9 cellular contexts compared by ENCODE assay signal in the genomic region with DNA sequence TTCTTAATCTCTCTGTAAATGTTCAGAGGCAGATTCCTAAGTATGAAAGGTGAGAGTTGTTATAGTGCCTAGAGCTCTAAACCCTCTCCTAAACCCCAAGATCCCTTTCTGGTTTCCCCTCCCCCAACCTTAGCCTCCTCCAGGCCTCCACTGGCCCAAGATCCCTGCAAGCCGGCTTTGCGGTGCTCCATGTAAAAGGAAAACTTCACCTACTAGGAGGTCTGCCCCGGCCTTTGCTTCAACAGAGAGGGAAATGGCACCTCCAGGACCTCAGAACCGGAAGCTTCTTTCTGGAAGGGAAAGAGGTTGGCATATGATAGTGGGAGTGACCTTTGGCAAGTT. TPM values are rescaled to one million over a fixed set of nuclear protein-coding genes. Genes with fewer than 3 reads are reported as not detected.
DNase-seq lines count a peak whose midpoint lies in the region; ATAC-seq and TF ChIP-seq lines count a peak whose summit lies in the region.
"Had no signal": no experiment of that assay in that cellular context is flagged by ENCODE, and none has a peak within 500 bp of the region (broad histone marks: within the 10 kb centered on the region; RNA-seq: fewer than 3 reads in every experiment).

No MANE protein-coding gene starts in this region.

- H3K36me3 ChIP-seq in right atrium auricular region (peaks cover 20% of the 10 kb centered on the region), breast epithelium (no peaks in the 10 kb centered on the region), mucosa of rectum (ENCODE audit: control insufficient read depth in 2 of 2, insufficient read depth in 2 of 2, low read length in 2 of 2) (peaks cover 30 to 36% of the 10 kb centered on the region in 2 donors), vagina (peaks cover 0 to 8% of the 10 kb centered on the region in 2 donors)

- intact Hi-C loops in Right ventricle myocardium superior (cut with DNase I) (loop anchor here (2.0 to 10.0 kb wide), 2 partner anchors 65 to 219 kb away; no protein-coding TSS in a partner anchor), breast epithelium (cut with DNase I; ENCODE audit: low total_unique reads) (loop anchor here (10.0 kb wide), 1 partner anchor 215 kb away; no protein-coding TSS in a partner anchor), vagina (cut with DNase I) (loop anchor here (5.0 to 10.0 kb wide), 4 partner anchors 115 to 288 kb away; a partner anchor contains a TSS)

- ATAC-seq in Right ventricle myocardium superior (ENCODE audit: poor library complexity), result no peak

- H3K4me3 ChIP-seq in right atrium auricular region (peak overlapping the region in 1 of 2 donors; percentile 80), breast epithelium (peak overlapping the region; percentile 71 to 95 (median 86)), mucosa of rectum (ENCODE audit: low read length in 2 of 2) (peak overlapping the region; percentile 79 to 86), vagina (peak overlapping the region; percentile 73 to 96)

- TF ChIP-seq CTCF in right atrium auricular region (IDR thresholded peaks at IDR 0.05), result no peak
- TF ChIP-seq CTCF in breast epithelium (IDR thresholded peaks at IDR 0.05), result no peak
- no peak for TF ChIP-seq CTCF in vagina (IDR thresholded peaks at IDR 0.05)

- peak overlapping the region; percentile 86 to 90 for H3K27ac ChIP-seq in right atrium auricular region
- H3K27ac ChIP-seq in breast epithelium, result peak overlapping the region; percentile 93 to 97
- H3K27ac ChIP-seq in mucosa of rectum (ENCODE audit: low read depth in 2 of 2, low read length in 2 of 2), result peak overlapping the region; percentile 91 to 93
- peak overlapping the region; percentile 95 for H3K27ac ChIP-seq in vagina
- H3K27ac ChIP-seq: SJCRH30 had no signal

- DNase-seq in right atrium auricular region (ENCODE audit: low spot score) (no peak), Right ventricle myocardium superior (no peak), breast epithelium (ENCODE audit: low spot score in 2 of 2) (no peak), vagina (ENCODE audit: extremely low spot score in 2 of 2) (no peak), GM03348 (ENCODE audit: low spot score) (no peak), NCI-H446 (lab: John Stamatoyannopoulos, UW) (no peak)
- DNase-seq in stimulated activated CD4-positive, alpha-beta T cell treated with anti-CD3 and anti-CD28 coated beads, Interleukin-1b, Interleukin-23, amount 100 ng/mL, for 48 hours, result no peak

- TF ChIP-seq POLR2A in breast epithelium (IDR thresholded peaks at IDR 0.05) (no peak), vagina (IDR thresholded peaks at IDR 0.05) (no peak)

- H3K4me1 ChIP-seq in right atrium auricular region (peaks cover 0 to 49% of the 10 kb centered on the region in 2 donors), breast epithelium (peaks cover 4 to 12% of the 10 kb centered on the region in 2 donors), mucosa of rectum (ENCODE audit: control insufficient read depth in 2 of 2, insufficient read depth in 2 of 2, low read length in 2 of 2) (peaks cover 38 to 44% of the 10 kb centered on the region in 2 donors), vagina (peaks cover 56% of the 10 kb centered on the region)

- no peaks in the 10 kb centered on the region for H3K27me3 ChIP-seq in right atrium auricular region
- H3K27me3 ChIP-seq in breast epithelium, result no peaks in the 10 kb centered on the region
- no peaks in the 10 kb centered on the region for H3K27me3 ChIP-seq in mucosa of rectum (ENCODE audit: control insufficient read depth in 2 of 2, insufficient read depth in 2 of 2, low read length in 2 of 2)
- H3K27me3 ChIP-seq in vagina, result no peaks in the 10 kb centered on the region

- peak overlapping the region; percentile 27 to 91 for H3K9ac ChIP-seq in mucosa of rectum (ENCODE audit: low read depth in 1 of 2, low read length in 2 of 2)

- H3K9me3 ChIP-seq in right atrium auricular region (no peaks in the 10 kb centered on the region), breast epithelium (no peaks in the 10 kb centered on the region), mucosa of rectum (ENCODE audit: control insufficient read depth in 2 of 2, low read length in 2 of 2) (no peaks in the 10 kb centered on the region), vagina (no peaks in the 10 kb centered on the region)
- H3K9me3 ChIP-seq: SJCRH30 had no signal

RNA-seq across cellular contexts. Expression of a gene that starts 2.3 kb away (rescaled TPM):
- total RNA-seq in right atrium auricular region, result 10 to 100 TPM; 52.0 to 57.7 TPM
- total RNA-seq in Right ventricle myocardium superior, result 32.1 TPM
- 10 to 100 TPM; 49.8 to 92.4 (median 78.0) TPM for total RNA-seq in breast epithelium
- 79.8 TPM for total RNA-seq in vagina

RNA-seq across cellular contexts. Expression of a gene that starts 20.0 kb away (rescaled TPM):
- not detected for total RNA-seq in right atrium auricular region
- total RNA-seq in Right ventricle myocardium superior, result not detected
- not detected for total RNA-seq in breast epithelium
- not detected for total RNA-seq in vagina
- total RNA-seq: SJCRH30 had no signal
